In genomic region chr12:106097011-106097410, GRCh38 we compare ENCODE assay signal across 18 cellular contexts. TPM values are rescaled to one million over a fixed set of nuclear protein-coding genes. Genes with fewer than 3 reads are reported as not detected.
DNase-seq lines count a peak whose midpoint lies in the region; ATAC-seq and TF ChIP-seq lines count a peak whose summit lies in the region.
"Had no signal": no experiment of that assay in that cellular context is flagged by ENCODE, and none has a peak within 500 bp of the region (broad histone marks: within the 10 kb centered on the region; RNA-seq: fewer than 3 reads in every experiment).

No MANE protein-coding gene starts in this region.

- H3K9me3 Mint-ChIP-seq in activated CD8-positive, alpha-beta T cell treated with anti-CD3 and anti-CD28 coated beads, Interleukin-2, amount 10 ng/mL, durations not matched to agents 7 days and 5 days (ENCODE audit: insufficient read depth), result no peaks in the 10 kb centered on the region
- H3K9me3 Mint-ChIP-seq: activated CD4-positive, alpha-beta T cell treated with anti-CD3 and anti-CD28 coated beads, Interleukin-2, amount 10 ng/mL, durations not matched to agents 7 days and 5 days; activated T-cell treated with anti-CD3 and anti-CD28 coated beads, Interleukin-2, amount 50 U/mL, for 24 hours had no signal

- peaks cover 19% of the 10 kb centered on the region for H3K27me3 Mint-ChIP-seq in activated CD8-positive, alpha-beta T cell treated with anti-CD3 and anti-CD28 coated beads, Interleukin-2, amount 10 ng/mL, durations not matched to agents 7 days and 5 days (ENCODE audit: low read depth)

- H3K27me3 ChIP-seq in Panc1 (ENCODE audit: control insufficient read depth, insufficient read depth, low read length) (no peaks in the 10 kb centered on the region), mesendoderm (ENCODE audit: insufficient read depth, low read length, poor library complexity) (no peaks in the 10 kb centered on the region), upper lobe of right lung (no peaks in the 10 kb centered on the region)

- H3K36me3 Mint-ChIP-seq in activated CD8-positive, alpha-beta T cell treated with anti-CD3 and anti-CD28 coated beads, Interleukin-2, amount 10 ng/mL, durations not matched to agents 7 days and 5 days (ENCODE audit: low read depth), result no peaks in the 10 kb centered on the region
- H3K36me3 Mint-ChIP-seq: activated naive CD8-positive, alpha-beta T cell; naive B cell had no signal

- no peak overlapping the region for H2AK5ac ChIP-seq in mesendoderm (ENCODE audit: low read length)

- peak overlapping the region; percentile 30 for H3K18ac ChIP-seq in mesendoderm (ENCODE audit: low read length)

- no peak overlapping the region for H3K56ac ChIP-seq in mesendoderm (ENCODE audit: low read length)

- no peaks in the 10 kb centered on the region for H3K36me3 ChIP-seq in Panc1 (ENCODE audit: control insufficient read depth, insufficient read depth, low read length)
- H3K36me3 ChIP-seq in mesendoderm (ENCODE audit: control insufficient read depth, insufficient read depth, low read length), result no peaks in the 10 kb centered on the region
- H3K36me3 ChIP-seq in upper lobe of right lung, result peaks cover 2% of the 10 kb centered on the region

- WGBS in mesendoderm (ENCODE audit: extremely low coverage, insufficient coverage, low lambda C conversion rate), result no CpG with 5 or more reads among the region's 2 CpGs

- CTCF ChIA-PET in Panc1 (lab: Charles Lee), result no interaction called here
- CTCF ChIA-PET in activated CD8-positive, alpha-beta T cell treated with anti-CD3 and anti-CD28 coated beads, Interleukin-2, amount 10 ng/mL, durations not matched to agents 7 days and 5 days (lab: Charles Lee), result no interaction called here

- TF ChIP-seq CTCF in Panc1 (IDR thresholded peaks at IDR 0.05) (no peak), upper lobe of right lung (IDR thresholded peaks at IDR 0.05) (no peak)

- H2BK5ac ChIP-seq in mesendoderm (ENCODE audit: low read length), result no peak overlapping the region

- in situ Hi-C loops in Panc1 (cut with HindIII; ENCODE audit: low pct_unique_long_range_greater_than_20kb, low sequenced_read_pairs), result no loop called here

- no peak overlapping the region for H2BK120ac ChIP-seq in mesendoderm (ENCODE audit: low read depth, low read length)

- peak; percentile 71 for ATAC-seq in Panc1
- ATAC-seq in esophagus mucosa, result peak; percentile 72
- no peak for ATAC-seq in upper lobe of right lung
- no peak for ATAC-seq in HG02885 (IDR thresholded peaks at IDR 0.05; ENCODE audit: poor library complexity, unreplicated experiment)
- ATAC-seq in activated CD8-positive, alpha-beta T cell treated with anti-CD3 and anti-CD28 coated beads, Interleukin-2, amount 10 ng/mL, durations not matched to agents 7 days and 5 days, result no peak

- POLR2A ChIA-PET in Panc1 (lab: Charles Lee), result no interaction called here
- POLR2A ChIA-PET in activated CD8-positive, alpha-beta T cell treated with anti-CD3 and anti-CD28 coated beads, Interleukin-2, amount 10 ng/mL, durations not matched to agents 7 days and 5 days (lab: Charles Lee), result no interaction called here

- H3K4me3 ChIP-seq in Panc1 (ENCODE audit: low read depth in 2 of 2, low read length in 2 of 2) (no peak overlapping the region), mesendoderm (ENCODE audit: low read length) (no peak overlapping the region), upper lobe of right lung (no peak overlapping the region)

- H3K4me2 ChIP-seq in mesendoderm (ENCODE audit: low read length), result no peak overlapping the region

- H4K8ac ChIP-seq in mesendoderm (ENCODE audit: low read depth, low read length), result no peak overlapping the region

- H3K9ac ChIP-seq in mesendoderm (ENCODE audit: low read length), result no peak overlapping the region

- peak overlapping the region; percentile 76 for H2BK15ac ChIP-seq in mesendoderm (replicated peaks; ENCODE audit: low read depth)

- no peak overlapping the region for H3K4me3 Mint-ChIP-seq in activated CD8-positive, alpha-beta T cell treated with anti-CD3 and anti-CD28 coated beads, Interleukin-2, amount 10 ng/mL, durations not matched to agents 7 days and 5 days
- H3K4me3 Mint-ChIP-seq: activated CD4-positive, alpha-beta T cell treated with anti-CD3 and anti-CD28 coated beads, Interleukin-2, amount 10 ng/mL, durations not matched to agents 7 days and 5 days; activated naive CD8-positive, alpha-beta T cell; activated T-cell treated with anti-CD3 and anti-CD28 coated beads, Interleukin-2, amount 50 U/mL, for 24 hours; naive B cell had no signal

- H3K27ac ChIP-seq in Panc1 (ENCODE audit: low read length) (peak overlapping the region; percentile 80), mesendoderm (ENCODE audit: low read depth, low read length) (no peak overlapping the region), upper lobe of right lung (peak overlapping the region; percentile 30)

- peaks cover 31% of the 10 kb centered on the region for H3K79me1 ChIP-seq in mesendoderm (ENCODE audit: low read length)

- peak overlapping the region; percentile 27 for H3K4ac ChIP-seq in mesendoderm (ENCODE audit: low read depth, low read length)

- H3K79me2 ChIP-seq in mesendoderm (ENCODE audit: control insufficient read depth, insufficient read depth, low read length), result peaks cover 43% of the 10 kb centered on the region

- H3K4me1 ChIP-seq in Panc1 (ENCODE audit: control insufficient read depth, insufficient read depth, low read length), result peaks cover 60% of the 10 kb centered on the region
- peaks cover 16% of the 10 kb centered on the region for H3K4me1 ChIP-seq in mesendoderm (ENCODE audit: control insufficient read depth, low read depth, low read length)
- peaks cover 18% of the 10 kb centered on the region for H3K4me1 ChIP-seq in upper lobe of right lung

- no peak overlapping the region for H3K23ac ChIP-seq in mesendoderm (ENCODE audit: low read length)

- H4K5ac ChIP-seq in mesendoderm (ENCODE audit: low read length), result no peak overlapping the region

- no peaks in the 10 kb centered on the region for H3K9me3 ChIP-seq in Panc1 (ENCODE audit: control insufficient read depth, insufficient read depth, low read depth, low read length)
- no peaks in the 10 kb centered on the region for H3K9me3 ChIP-seq in upper lobe of right lung

- DNase-seq in Panc1 (ENCODE audit: low read depth, low spot score), result no peak
- no peak for DNase-seq in mesendoderm
- no peak for DNase-seq in upper lobe of right lung
- no peak for DNase-seq in SK-N-DZ (ENCODE audit: low spot score)
- DNase-seq in activated CD8-positive, alpha-beta T cell treated with anti-CD3 and anti-CD28 coated beads, Interleukin-2, amount 10 ng/mL, durations not matched to agents 7 days and 5 days, result no peak
- DNase-seq: activated CD4-positive, alpha-beta T cell treated with anti-CD3 and anti-CD28 coated beads, Interleukin-2, amount 10 ng/mL, durations not matched to agents 7 days and 5 days; activated T-cell treated with anti-CD3 and anti-CD28 coated beads, Interleukin-2, amount 50 U/mL, for 24 hours; central memory CD4-positive, alpha-beta T cell; KG1; naive B cell; NCI-H1092 treated with DMSO at 0.1 percent for 48 hours; retina; SIG-M5; stimulated activated CD4-positive, alpha-beta T cell treated with anti-CD3 and anti-CD28 coated beads, Interleukin-4, amount 100 ng/mL, for 1 hour; T1000 had no signal

- BruUV-seq in Panc1 (replicated peaks; lab: Mats Ljungman, UMichigan), result no TSS peak

- H3K27ac Mint-ChIP-seq in activated CD8-positive, alpha-beta T cell treated with anti-CD3 and anti-CD28 coated beads, Interleukin-2, amount 10 ng/mL, durations not matched to agents 7 days and 5 days, result no peak overlapping the region
- H3K27ac Mint-ChIP-seq: activated CD4-positive, alpha-beta T cell treated with anti-CD3 and anti-CD28 coated beads, Interleukin-2, amount 10 ng/mL, durations not matched to agents 7 days and 5 days; activated naive CD8-positive, alpha-beta T cell; activated T-cell treated with anti-CD3 and anti-CD28 coated beads, Interleukin-2, amount 50 U/mL, for 24 hours; naive B cell had no signal

- intact Hi-C loops in Panc1 (cut with micrococcal nuclease; ENCODE audit: unreplicated experiment), result no loop called here
- intact Hi-C loops in upper lobe of right lung (cut with DNase I), result no loop called here

- H3K4me1 Mint-ChIP-seq in activated CD8-positive, alpha-beta T cell treated with anti-CD3 and anti-CD28 coated beads, Interleukin-2, amount 10 ng/mL, durations not matched to agents 7 days and 5 days (ENCODE audit: low read depth), result no peaks in the 10 kb centered on the region
- H3K4me1 Mint-ChIP-seq: activated CD4-positive, alpha-beta T cell treated with anti-CD3 and anti-CD28 coated beads, Interleukin-2, amount 10 ng/mL, durations not matched to agents 7 days and 5 days; naive B cell had no signal

RNA-seq across cellular contexts. Expression of gene NUAK1, which starts 41.7 kb away (rescaled TPM):
- total RNA-seq in Panc1 (2021; ENCODE audit: unreplicated experiment), result 50.3 TPM
- 33.2 TPM for polyA plus RNA-seq in Panc1 (2012; ENCODE audit: insufficient read length)
- total RNA-seq in esophagus mucosa, result 1.7 TPM
- 22.4 TPM for polyA plus RNA-seq in mesendoderm (2013, experiment 1 of 2)
- polyA plus RNA-seq in mesendoderm (2013, experiment 2 of 2), result 22.1 TPM
- 40.8 TPM for total RNA-seq in upper lobe of right lung
- polyA plus RNA-seq in SK-N-DZ (2014; cell fraction: cytosol; rRNA removed), result 7.1 and 9.0 TPM in 2 replicates
- polyA plus RNA-seq in SK-N-DZ (2014; cell fraction: nucleus; rRNA removed), result 2.6 and 2.9 TPM in 2 replicates
- not detected for total RNA-seq in activated CD8-positive, alpha-beta T cell treated with anti-CD3 and anti-CD28 coated beads, Interleukin-2, amount 10 ng/mL, durations not matched to agents 7 days and 5 days
- total RNA-seq: activated CD4-positive, alpha-beta T cell treated with anti-CD3 and anti-CD28 coated beads, Interleukin-2, amount 10 ng/mL, durations not matched to agents 7 days and 5 days had no signal

Comparison
In these comparisons a context has a peak if more than half of its experiments do, and no peak if none do; other contexts are left out.
1. ATAC-seq: peak in Panc1 (single experiment) and esophagus mucosa (single experiment); none in upper lobe of right lung (single experiment), HG02885 (single experiment) and activated CD8-positive, alpha-beta T cell treated with anti-CD3 and anti-CD28 coated beads, Interleukin-2, amount 10 ng/mL, durations not matched to agents 7 days and 5 days (single experiment).
2. RNA of gene NUAK1, which starts 41.7 kb away (total RNA-seq): 50.3 TPM in Panc1 (single experiment) and 40.8 TPM in upper lobe of right lung (single experiment); 1.7 TPM in esophagus mucosa (single experiment) and not detected in activated CD8-positive, alpha-beta T cell treated with anti-CD3 and anti-CD28 coated beads, Interleukin-2, amount 10 ng/mL, durations not matched to agents 7 days and 5 days; every median in the first group is over 10 times any median in the second.